19 cellular contexts compared by ENCODE assay signal in genomic region chr20:25218109-25218486, GRCh38. TPM values are rescaled to one million over a fixed set of nuclear protein-coding genes. Genes with fewer than 3 reads are reported as not detected.
DNase-seq lines count a peak whose midpoint lies in the region; ATAC-seq, FAIRE-seq and TF ChIP-seq lines count a peak whose summit lies in the region.
"Had no signal": no experiment of that assay in that cellular context is flagged by ENCODE, and none has a peak within 500 bp of the region (broad histone marks: within the 10 kb centered on the region; RNA-seq: fewer than 3 reads in every experiment).

No MANE protein-coding gene starts in this region.

- H3K4me3 Mint-ChIP-seq in neural crest cell = no peak overlapping the region
- H3K4me3 Mint-ChIP-seq: CD4-positive, alpha-beta memory T cell had no signal

- H3K27me3 ChIP-seq in left ventricle myocardium inferior (ENCODE audit: low read depth) (no peaks in the 10 kb centered on the region), heart right ventricle (no peaks in the 10 kb centered on the region), pancreas (no peaks in the 10 kb centered on the region)
- H3K27me3 ChIP-seq: BE2C had no signal

- ATAC-seq in heart right ventricle (no peak), pancreas (no peak)

- no peaks in the 10 kb centered on the region for H3K36me3 Mint-ChIP-seq in neural crest cell (ENCODE audit: low read depth)

- FAIRE-seq in pancreas (lab: Jason Lieb, UNC) = no peak
- FAIRE-seq: A204.1, D721Med, G401.6, H54 had no signal

- no peaks in the 10 kb centered on the region for H3K9me3 Mint-ChIP-seq in neural crest cell
- H3K9me3 Mint-ChIP-seq: CD4-positive, alpha-beta memory T cell had no signal

- peaks cover 2% of the 10 kb centered on the region for H3K4me1 Mint-ChIP-seq in neural crest cell

- no peaks in the 10 kb centered on the region for H3K27me3 Mint-ChIP-seq in neural crest cell (ENCODE audit: low read depth)
- H3K27me3 Mint-ChIP-seq: CD4-positive, alpha-beta memory T cell had no signal

- TF ChIP-seq CTCF in left ventricle myocardium inferior (IDR thresholded peaks at IDR 0.05; ENCODE audit: borderline replicate concordance) = no peak
- TF ChIP-seq CTCF in heart right ventricle (IDR thresholded peaks at IDR 0.05) = no peak
- no peak for TF ChIP-seq CTCF in VCaP (conservative IDR thresholded peaks at IDR 0.05)
- TF ChIP-seq CTCF in neural crest cell (conservative IDR thresholded peaks at IDR 0.05) = no peak
- no peak for TF ChIP-seq CTCF in pancreas (IDR thresholded peaks at IDR 0.05)

- intact Hi-C loops in left ventricle myocardium inferior (cut with micrococcal nuclease) (no loop called here), heart right ventricle (cut with DNase I) (no loop called here), pancreas (cut with DNase I) (loop anchor here in 1 of 3 donors (10.0 kb wide), 1 partner anchor 97 kb away; no protein-coding TSS in a partner anchor)

- WGBS in heart right ventricle, 2 donors = 79 to 86% methylated on average over 8 of the region's 8 CpGs
- 88 to 89% methylated on average over 8 of the region's 8 CpGs for WGBS in pancreas, 2 donors

- H3K27ac ChIP-seq in left ventricle myocardium inferior (replicated peaks) (peak overlapping the region; percentile 90), heart right ventricle (peak overlapping the region in 3 of 10 donors; percentile 23 to 94 (median 23)), VCaP (peak overlapping the region; percentile 74; the same call in 1 of the 2 replicates), pancreas (no peak overlapping the region)
- H3K27ac ChIP-seq: C4-2B, GM23248, HL-60 had no signal

- no peaks in the 10 kb centered on the region for H3K9me3 ChIP-seq in left ventricle myocardium inferior (replicated peaks)
- no peaks in the 10 kb centered on the region for H3K9me3 ChIP-seq in heart right ventricle
- H3K9me3 ChIP-seq in pancreas = no peaks in the 10 kb centered on the region
- H3K9me3 ChIP-seq: BE2C had no signal

- no peak for DNase-seq in left ventricle myocardium inferior
- no peak for DNase-seq in heart right ventricle
- DNase-seq in neural crest cell (ENCODE audit: low read depth, low spot score) = no peak
- no peak for DNase-seq in globus pallidus (ENCODE audit: low spot score)
- no peak for DNase-seq in NCI-H2081 (lab: John Stamatoyannopoulos, UW)
- DNase-seq in pancreas = no peak
- DNase-seq: BE2C; CD4-positive, alpha-beta memory T cell; DMS153; DMS79 treated with DMSO at 0.1 percent for 48 hours; EL; GM23248 had no signal

- H3K4me1 ChIP-seq in left ventricle myocardium inferior = peaks cover 76% of the 10 kb centered on the region
- H3K4me1 ChIP-seq in heart right ventricle = peaks cover 18 to 69% (median 45%) of the 10 kb centered on the region in 9 donors
- H3K4me1 ChIP-seq in pancreas = no peaks in the 10 kb centered on the region

- H3K36me3 ChIP-seq in left ventricle myocardium inferior = peaks cover 71% of the 10 kb centered on the region
- H3K36me3 ChIP-seq in heart right ventricle = peaks cover 0 to 92% (median 53%) of the 10 kb centered on the region in 9 donors
- peaks cover 0 to 57% (median 17%) of the 10 kb centered on the region in 3 donors for H3K36me3 ChIP-seq in pancreas

- H3K27ac Mint-ChIP-seq in neural crest cell (ENCODE audit: unreplicated experiment) = peak overlapping the region; percentile 50

- no peak overlapping the region for H3K4me3 ChIP-seq in left ventricle myocardium inferior
- H3K4me3 ChIP-seq in heart right ventricle = no peak overlapping the region
- no peak overlapping the region for H3K4me3 ChIP-seq in pancreas
- H3K4me3 ChIP-seq: GM23248 had no signal

RNA-seq across cellular contexts. Expression of gene ENTPD6, which starts 22.6 kb away (rescaled TPM):
- total RNA-seq in left ventricle myocardium inferior (106 TPM), heart right ventricle (100 to 1,000 TPM in 3 of 10 donors, 10 to 100 TPM in 7; 54.6 to 141 (median 78.0) TPM), neural crest cell (70.0 and 73.4 TPM in 2 replicates), pancreas (10 to 100 TPM; 31.4 to 63.0 (median 41.6) TPM)
- polyA plus RNA-seq in heart right ventricle (100 to 1,000 TPM; 161 to 167 TPM), pancreas (10 to 100 TPM; 99.0 to 99.3 TPM)

RNA-seq across cellular contexts. Expression of gene PYGB, which starts 29.8 kb away (rescaled TPM):
- total RNA-seq in left ventricle myocardium inferior = 218 TPM
- 100 to 1,000 TPM; 203 to 462 (median 276) TPM for total RNA-seq in heart right ventricle
- 100 to 1,000 TPM in 1 of 2 donors, 10 to 100 TPM in 1; 83.1 to 250 TPM for polyA plus RNA-seq in heart right ventricle
- 71.1 and 77.1 TPM in 2 replicates for total RNA-seq in neural crest cell
- total RNA-seq in pancreas = 10 to 100 TPM; 17.4 to 25.0 (median 23.7) TPM
- 10 to 100 TPM; 37.2 TPM for polyA plus RNA-seq in pancreas

Comparison
In these comparisons a context has a peak if more than half of its experiments do, and no peak if none do; other contexts are left out.
1. H3K27ac ChIP-seq: peak in left ventricle myocardium inferior (single experiment) and VCaP (single experiment); none in pancreas (0 of 4).